ENCODE assay signal across 12 cellular contexts in genomic region chr2:88549616-88550292, GRCh38.
DNase-seq lines count a peak whose midpoint lies in the region; TF ChIP-seq lines count a peak whose summit lies in the region.
"Had no signal": no experiment of that assay in that cellular context is flagged by ENCODE, and none has a peak within 500 bp of the region (broad histone marks: within the 10 kb centered on the region; RNA-seq: fewer than 3 reads in every experiment).

No MANE protein-coding gene starts in this region.

- no peak for TF ChIP-seq CTCF in glutamatergic neuron (IDR thresholded peaks at IDR 0.05; ENCODE audit: partially characterized antibody, unreplicated experiment)

- peak overlapping the region; percentile 11 for H4K12ac ChIP-seq in trophoblast cell (ENCODE audit: low read depth, low read length)

- peaks cover 11% of the 10 kb centered on the region; the same call in 1 of the 2 replicates for H3K27me3 ChIP-seq in GM23248 (replicated peaks; ENCODE audit: insufficient read depth)
- peaks cover 9% of the 10 kb centered on the region for H3K27me3 ChIP-seq in adipocyte (replicated peaks; ENCODE audit: control insufficient read depth, insufficient read depth, low read length)
- H3K27me3 ChIP-seq in trophoblast cell (ENCODE audit: insufficient read depth, low read length) = no peaks in the 10 kb centered on the region

- no peaks in the 10 kb centered on the region for H4K20me1 ChIP-seq in GM23248 (ENCODE audit: insufficient read depth)

- H3K79me1 ChIP-seq in trophoblast cell (ENCODE audit: low read length) = peaks cover 5% of the 10 kb centered on the region

- H3K4me1 ChIP-seq in GM23248 (ENCODE audit: insufficient read depth) = no peaks in the 10 kb centered on the region
- no peaks in the 10 kb centered on the region for H3K4me1 ChIP-seq in adipocyte (ENCODE audit: control insufficient read depth, insufficient read depth, low read length)
- H3K4me1 ChIP-seq in trophoblast cell (ENCODE audit: control insufficient read depth in 1 of 2, insufficient read depth in 2 of 2, low read length in 2 of 2) = peaks cover 4 to 6% of the 10 kb centered on the region in 2 experiments

- in situ Hi-C loops in GM23248 (cut with MboI) = no loop called here

- H3K18ac ChIP-seq in trophoblast cell (ENCODE audit: low read length) = no peak overlapping the region

- H3K79me2 ChIP-seq in GM23248 (ENCODE audit: insufficient read depth) = no peaks in the 10 kb centered on the region
- no peaks in the 10 kb centered on the region for H3K79me2 ChIP-seq in trophoblast cell (ENCODE audit: control insufficient read depth, insufficient read depth, low read length, poor library complexity)

- no peaks in the 10 kb centered on the region for H3F3A ChIP-seq in GM23248 (ENCODE audit: insufficient read depth)

- no peaks in the 10 kb centered on the region for H3K36me3 Mint-ChIP-seq in glutamatergic neuron (ENCODE audit: unreplicated experiment)

- H2BK120ac ChIP-seq in trophoblast cell (ENCODE audit: insufficient read depth, low read length, poor library complexity) = peak overlapping the region; percentile 80

- H4K8ac ChIP-seq in trophoblast cell (ENCODE audit: low read depth, low read length) = peak overlapping the region; percentile 24

- H2BK5ac ChIP-seq in trophoblast cell (ENCODE audit: low read depth, low read length, poor library complexity) = peak overlapping the region; percentile 74

- H2AFZ ChIP-seq in GM23248 (peak overlapping the region; percentile 80), trophoblast cell (ENCODE audit: insufficient read depth, low read length, poor library complexity) (peak overlapping the region; percentile 7)

- H3K9me3 ChIP-seq in GM23248 (ENCODE audit: low read depth) (no peaks in the 10 kb centered on the region), adipocyte (ENCODE audit: control insufficient read depth, low read length) (no peaks in the 10 kb centered on the region), trophoblast cell (ENCODE audit: insufficient read depth, low read depth, low read length) (no peaks in the 10 kb centered on the region)

- H3K4me3 ChIP-seq in GM23248 = peak overlapping the region; percentile 62
- H3K4me3 ChIP-seq in adipocyte (ENCODE audit: low read length) = peak overlapping the region; percentile 55
- peak overlapping the region; percentile 33 for H3K4me3 ChIP-seq in trophoblast cell (ENCODE audit: low read depth, low read length)

- H3K27ac ChIP-seq in GM23248 = no peak overlapping the region
- peak overlapping the region; percentile 81 for H3K27ac ChIP-seq in trophoblast cell (ENCODE audit: low read depth, low read length)

- peaks cover 5% of the 10 kb centered on the region for H3K4me1 Mint-ChIP-seq in glutamatergic neuron (ENCODE audit: low read depth, unreplicated experiment)

- DNase-seq in GM23248 (peak; percentile 21), adipocyte (ENCODE audit: low read depth) (peak; percentile 5), glutamatergic neuron (peak; percentile 52), trophoblast cell (peak; percentile 61 to 69), 8988T (no peak), activated gamma-delta T cell treated with Interleukin-2 at 50 U/mL for 16 hours (no peak)
- DNase-seq in activated naive CD4-positive, alpha-beta T cell (lab: John Stamatoyannopoulos, UW) = no peak
- DNase-seq: activated CD4-positive, alpha-beta T cell treated with anti-CD3 and anti-CD28 coated beads for 36 hours; naive thymus-derived CD4-positive, alpha-beta T cell; NCI-H774; stimulated activated naive B cell treated with anti-CD40 and anti-IgM and Interleukin-4, amounts not matched to agents 10 μg/mL and 1 μg/mL and 100 μg/mL, for 72 hours had no signal

- H3K9ac ChIP-seq in GM23248 (no peak overlapping the region), adipocyte (ENCODE audit: low read length) (no peak overlapping the region), trophoblast cell (ENCODE audit: low read length) (no peak overlapping the region)

- no peaks in the 10 kb centered on the region for H3K9me2 ChIP-seq in GM23248 (ENCODE audit: insufficient read depth)

- H3K23ac ChIP-seq in trophoblast cell (ENCODE audit: low read length) = no peak overlapping the region

- peaks cover 2% of the 10 kb centered on the region for H3K27me3 Mint-ChIP-seq in glutamatergic neuron (ENCODE audit: unreplicated experiment)

- H2AK5ac ChIP-seq in trophoblast cell (ENCODE audit: low read length) = no peak overlapping the region

- H2BK12ac ChIP-seq in trophoblast cell (ENCODE audit: low read length) = peak overlapping the region; percentile 50

- peak overlapping the region; percentile 83 for H3K4me3 Mint-ChIP-seq in glutamatergic neuron (ENCODE audit: unreplicated experiment)
- H3K4me3 Mint-ChIP-seq: activated CD4-positive, alpha-beta T cell treated with anti-CD3 and anti-CD28 coated beads for 36 hours; dendritic cell treated with granulocyte-macrophage colony-stimulating factor and Interleukin-4, amounts not matched to agents 40 ng/mL and 50 ng/mL, for 4 days; naive thymus-derived CD4-positive, alpha-beta T cell; stimulated activated naive B cell treated with anti-CD40 and anti-IgM and Interleukin-4, amounts not matched to agents 10 μg/mL and 1 μg/mL and 100 μg/mL, for 72 hours had no signal

- 7% methylated on average over 33 to 36 of the region's 36 CpGs for WGBS in GM23248 (ENCODE audit: low coverage in 1 of 2, low lambda C conversion rate in 2 of 2, missing lambda C conversion rate in 2 of 2), 2 experiments
- no CpG with 5 or more reads among the region's 36 CpGs for WGBS in trophoblast cell (ENCODE audit: extremely low coverage, insufficient coverage, insufficient read length)

- peak overlapping the region; percentile 68 for H3K27ac Mint-ChIP-seq in glutamatergic neuron (ENCODE audit: unreplicated experiment)
- H3K27ac Mint-ChIP-seq: activated CD4-positive, alpha-beta T cell treated with anti-CD3 and anti-CD28 coated beads for 36 hours; dendritic cell treated with granulocyte-macrophage colony-stimulating factor and Interleukin-4, amounts not matched to agents 40 ng/mL and 50 ng/mL, for 4 days; naive thymus-derived CD4-positive, alpha-beta T cell; stimulated activated naive B cell treated with anti-CD40 and anti-IgM and Interleukin-4, amounts not matched to agents 10 μg/mL and 1 μg/mL and 100 μg/mL, for 72 hours had no signal

- H3K9me3 Mint-ChIP-seq in glutamatergic neuron (ENCODE audit: unreplicated experiment) = peaks cover 4% of the 10 kb centered on the region
- H3K9me3 Mint-ChIP-seq: dendritic cell treated with granulocyte-macrophage colony-stimulating factor and Interleukin-4, amounts not matched to agents 40 ng/mL and 50 ng/mL, for 4 days; stimulated activated naive B cell treated with anti-CD40 and anti-IgM and Interleukin-4, amounts not matched to agents 10 μg/mL and 1 μg/mL and 100 μg/mL, for 72 hours had no signal

- peak overlapping the region; percentile 1 for H3K14ac ChIP-seq in trophoblast cell (ENCODE audit: low read length)

- no peaks in the 10 kb centered on the region for H3K36me3 ChIP-seq in GM23248 (ENCODE audit: low read depth)
- no peaks in the 10 kb centered on the region for H3K36me3 ChIP-seq in adipocyte (ENCODE audit: control insufficient read depth, insufficient read depth, low read length, severe bottlenecking)
- no peaks in the 10 kb centered on the region for H3K36me3 ChIP-seq in trophoblast cell (ENCODE audit: control insufficient read depth in 1 of 2, insufficient read depth in 2 of 2, low read length in 2 of 2)

- peak overlapping the region; percentile 72 for H4K91ac ChIP-seq in trophoblast cell (ENCODE audit: low read depth, low read length)

- H3K4me2 ChIP-seq in GM23248 (ENCODE audit: unreplicated experiment) = peak overlapping the region; percentile 78
- H3K4me2 ChIP-seq in trophoblast cell (ENCODE audit: low read length) = peak overlapping the region; percentile 68

- no peak overlapping the region for H3K4ac ChIP-seq in trophoblast cell (ENCODE audit: low read depth, low read length)

Comparison
In these comparisons a context has a peak if more than half of its experiments do, and no peak if none do; other contexts are left out.
1. DNase-seq: peak in GM23248 (single experiment), adipocyte (single experiment), glutamatergic neuron (single experiment) and trophoblast cell (2 of 2); none in 8988T (single experiment), activated naive CD4-positive, alpha-beta T cell (0 of 4) and activated gamma-delta T cell treated with Interleukin-2 at 50 U/mL for 16 hours (single experiment).
2. Peak in every context shown above with its lines, with median percentiles within 50 percentile points of each other: H3K4me3 ChIP-seq.